In genomic region chr14:22998324-22999012, GRCh38 we compare ENCODE assay signal across 20 cellular contexts. TPM values are rescaled to one million over a fixed set of nuclear protein-coding genes. Genes with fewer than 3 reads are reported as not detected.
DNase-seq lines count a peak whose midpoint lies in the region; ATAC-seq and TF ChIP-seq lines count a peak whose summit lies in the region.
"Had no signal": no experiment of that assay in that cellular context is flagged by ENCODE, and none has a peak within 500 bp of the region (broad histone marks: within the 10 kb centered on the region; RNA-seq: fewer than 3 reads in every experiment).

No MANE protein-coding gene starts in this region.

- H3K27ac Mint-ChIP-seq in activated CD4-positive, alpha-beta memory T cell treated with anti-CD3 and anti-CD28 coated beads for 36 hours, result no peak overlapping the region
- H3K27ac Mint-ChIP-seq: CD8-positive, alpha-beta memory T cell; GM23338 had no signal

- H3K4me3 Mint-ChIP-seq in activated CD4-positive, alpha-beta memory T cell treated with anti-CD3 and anti-CD28 coated beads for 36 hours, result no peak overlapping the region
- H3K4me3 Mint-ChIP-seq: CD8-positive, alpha-beta memory T cell; GM23338 had no signal

- no peaks in the 10 kb centered on the region for H3K27me3 ChIP-seq in AG04450 (ENCODE audit: control insufficient read depth, insufficient read depth, low read length)
- no peaks in the 10 kb centered on the region for H3K27me3 ChIP-seq in neuronal stem cell (ENCODE audit: control insufficient read depth in 3 of 3, insufficient read depth in 3 of 3, low read depth in 1 of 3, low read length in 3 of 3)
- H3K27me3 ChIP-seq: BLaER1 treated with 17β-estradiol and CSF1 and Interleukin-3, amounts not matched to agents 10 nM and 100 nM had no signal

- no peak overlapping the region for H3K23ac ChIP-seq in neuronal stem cell (ENCODE audit: low read depth, low read length, poor library complexity)

- H3K27me3 Mint-ChIP-seq in activated CD4-positive, alpha-beta memory T cell treated with anti-CD3 and anti-CD28 coated beads for 36 hours, result no peaks in the 10 kb centered on the region
- H3K27me3 Mint-ChIP-seq: CD8-positive, alpha-beta memory T cell had no signal

- no peak overlapping the region for H2AK5ac ChIP-seq in neuronal stem cell (ENCODE audit: low read depth, low read length)

- no peaks in the 10 kb centered on the region for H3K36me3 Mint-ChIP-seq in activated CD4-positive, alpha-beta memory T cell treated with anti-CD3 and anti-CD28 coated beads for 36 hours

- peaks cover 1 to 5% of the 10 kb centered on the region in 2 donors for H3K36me3 ChIP-seq in neuronal stem cell (replicated peaks in 1 of 2; ENCODE audit: control insufficient read depth in 2 of 2, insufficient read depth in 2 of 2, low read length in 2 of 2)

- H2BK5ac ChIP-seq in neuronal stem cell (ENCODE audit: low read length), result no peak overlapping the region

- no peak overlapping the region for H3K4me3 ChIP-seq in AG04450 (ENCODE audit: low read depth, low read length)
- no peak overlapping the region for H3K4me3 ChIP-seq in neuronal stem cell (ENCODE audit: low read length in 2 of 2)
- H3K4me3 ChIP-seq: BLaER1 treated with 17β-estradiol and CSF1 and Interleukin-3, amounts not matched to agents 10 nM and 100 nM; GM12878; GM23338 had no signal

- H2BK15ac ChIP-seq in neuronal stem cell (ENCODE audit: low read length), result no peak overlapping the region

- intact Hi-C loops in activated CD4-positive, alpha-beta memory T cell treated with anti-CD3 and anti-CD28 coated beads for 36 hours (cut with micrococcal nuclease), result no loop called here

- H3K14ac ChIP-seq in neuronal stem cell (ENCODE audit: low read length), result no peak overlapping the region

- H4K8ac ChIP-seq in neuronal stem cell (ENCODE audit: low read depth, low read length), result no peak overlapping the region

- no peaks in the 10 kb centered on the region for H3K9me3 Mint-ChIP-seq in activated CD4-positive, alpha-beta memory T cell treated with anti-CD3 and anti-CD28 coated beads for 36 hours
- H3K9me3 Mint-ChIP-seq: CD8-positive, alpha-beta memory T cell; GM23338 had no signal

- H2BK12ac ChIP-seq in neuronal stem cell (ENCODE audit: low read length), result no peak overlapping the region

- no peak for TF ChIP-seq POLR2A in erythroblast (IDR thresholded peaks at IDR 0.05; ENCODE audit: low read length)

- H3K18ac ChIP-seq in neuronal stem cell (ENCODE audit: low read length), result peak overlapping the region; percentile 25

- H3K9me3 ChIP-seq in AG04450 (ENCODE audit: control insufficient read depth, insufficient read depth, low read length), result no peaks in the 10 kb centered on the region
- no peaks in the 10 kb centered on the region for H3K9me3 ChIP-seq in neuronal stem cell (replicated peaks in 1 of 2; ENCODE audit: control insufficient read depth in 2 of 2, insufficient read depth in 1 of 2, low read depth in 1 of 2, low read length in 2 of 2)
- H3K9me3 ChIP-seq: BLaER1 treated with 17β-estradiol and CSF1 and Interleukin-3, amounts not matched to agents 10 nM and 100 nM had no signal

- H2BK120ac ChIP-seq in neuronal stem cell (ENCODE audit: low read depth, low read length), result no peak overlapping the region

- no CpG with 5 or more reads among the region's 16 CpGs for WGBS in neuronal stem cell (ENCODE audit: extremely low coverage in 2 of 2, insufficient read length in 2 of 2, insufficient replicate concordance in 1 of 2), 2 donors

- POLR2A ChIA-PET in AG04450 (lab: Yijun Ruan, JAX), result no interaction called here
- POLR2A ChIA-PET in activated CD4-positive, alpha-beta memory T cell treated with anti-CD3 and anti-CD28 coated beads for 36 hours (lab: Charles Lee), result no interaction called here

- H3K79me1 ChIP-seq in neuronal stem cell (ENCODE audit: low read depth, low read length), result no peaks in the 10 kb centered on the region

- CTCF ChIA-PET in AG04450 (lab: Charles Lee), result interaction anchor here (0.9 to 5.2 kb wide), 3 partner anchors 11 to 58 kb away, joined by 3 to 128 read pairs (median 6); no protein-coding TSS in a partner anchor
- CTCF ChIA-PET in activated CD4-positive, alpha-beta memory T cell treated with anti-CD3 and anti-CD28 coated beads for 36 hours (lab: Charles Lee), result interaction anchor here (1.0 to 18.3 kb wide), 4 partner anchors 9 to 62 kb away, joined by 3 to 839 read pairs (median 17); partner anchors contain the start of genes AJUBA and CDH24

- H4K91ac ChIP-seq in neuronal stem cell (ENCODE audit: low read depth, low read length, poor library complexity), result no peak overlapping the region

- peaks cover 9% of the 10 kb centered on the region for H3K4me1 Mint-ChIP-seq in activated CD4-positive, alpha-beta memory T cell treated with anti-CD3 and anti-CD28 coated beads for 36 hours (ENCODE audit: low read depth)

- no peak for ATAC-seq in GM19395 (IDR thresholded peaks at IDR 0.05; ENCODE audit: unreplicated experiment)
- ATAC-seq: GM12878, GM23338 had no signal

- DNase-seq in NCI-H524 (lab: John Stamatoyannopoulos, UW), result peak; percentile 32 to 61
- DNase-seq in NCI-H524 treated with DMSO at 0.1 percent for 48 hours (lab: John Stamatoyannopoulos, UW), result no peak
- DNase-seq in AG04450 (ENCODE audit: low read depth, low spot score), result no peak
- peak; percentile 43 to 45 for DNase-seq in erythroblast (lab: John Stamatoyannopoulos, UW)
- DNase-seq in neuronal stem cell (ENCODE audit: low spot score), result no peak
- no peak for DNase-seq in NCI-H69 (lab: John Stamatoyannopoulos, UW)
- no peak for DNase-seq in activated CD4-positive, alpha-beta memory T cell treated with anti-CD3 and anti-CD28 coated beads for 36 hours
- DNase-seq: 8988T; CD8-positive, alpha-beta memory T cell; GDM1; NCI-H1048; NCI-H1436 treated with DMSO at 0.1 percent for 48 hours; NCI-H2029 treated with DMSO at 0.1 percent for 48 hours had no signal

- 0 out of 2 replicates have a peak, but pooled peaks have one; percentile 1 for TF ChIP-seq CTCF in AG04450 (IDR thresholded peaks at IDR 0.05; ENCODE audit: low read depth, low read length)

- H3K4me2 ChIP-seq in neuronal stem cell (ENCODE audit: insufficient read depth, low read length, poor library complexity, severe bottlenecking), result no peak overlapping the region
- H3K4me2 ChIP-seq: GM23338, KMS-11 had no signal

- H3K4ac ChIP-seq in neuronal stem cell (ENCODE audit: low read length), result no peak overlapping the region

- H3K9ac ChIP-seq in neuronal stem cell (ENCODE audit: low read depth, low read length, poor library complexity), result no peak overlapping the region
- H3K9ac ChIP-seq: BLaER1 treated with 17β-estradiol and CSF1 and Interleukin-3, amounts not matched to agents 10 nM and 100 nM; KMS-11 had no signal

- H3K27ac ChIP-seq in AG04450 (ENCODE audit: low read depth, low read length) (peak overlapping the region; percentile 2), neuronal stem cell (replicated peaks; ENCODE audit: low read length) (no peak overlapping the region)
- H3K27ac ChIP-seq: BLaER1 treated with 17β-estradiol and CSF1 and Interleukin-3, amounts not matched to agents 10 nM and 100 nM; KMS-11 had no signal

- no peak overlapping the region for H2AFZ ChIP-seq in neuronal stem cell (ENCODE audit: low read length)
- H2AFZ ChIP-seq: GM23338 had no signal

- H3K4me1 ChIP-seq in neuronal stem cell (ENCODE audit: control insufficient read depth in 2 of 2, insufficient read depth in 1 of 2, low read depth in 1 of 2, low read length in 2 of 2), result peaks cover 0 to 4% of the 10 kb centered on the region in 2 donors

RNA-seq across cellular contexts. Expression of gene C14orf93, which starts 11.5 kb away (rescaled TPM):
- 7.8 and 8.4 TPM in 2 replicates for polyA plus RNA-seq in AG04450 (2011; rRNA removed)
- 9.9 and 18.3 TPM in 2 replicates for polyA minus RNA-seq in AG04450 (2011; rRNA and poly(A)+ RNA removed)
- polyA plus RNA-seq in neuronal stem cell (2013, experiment 1 of 2), result 7.0 TPM
- 6.1 TPM for polyA plus RNA-seq in neuronal stem cell (2013, experiment 2 of 2)
- total RNA-seq in activated CD4-positive, alpha-beta memory T cell treated with anti-CD3 and anti-CD28 coated beads for 36 hours, result 10 to 100 TPM in 1 of 2 experiments, 1 to 10 TPM in 1; 7.5 to 10.8 TPM

RNA-seq across cellular contexts. Expression of gene AJUBA, which starts 16.1 kb away (rescaled TPM):
- polyA plus RNA-seq in AG04450 (2011; rRNA removed), result 77.0 and 82.9 TPM in 2 replicates
- polyA minus RNA-seq in AG04450 (2011; rRNA and poly(A)+ RNA removed), result 121 and 131 TPM in 2 replicates
- 63.6 TPM for polyA plus RNA-seq in neuronal stem cell (2013, experiment 1 of 2)
- 64.1 TPM for polyA plus RNA-seq in neuronal stem cell (2013, experiment 2 of 2)
- total RNA-seq in activated CD4-positive, alpha-beta memory T cell treated with anti-CD3 and anti-CD28 coated beads for 36 hours, result 1 to 10 TPM; 1.5 to 1.7 TPM

RNA-seq across cellular contexts. Expression of gene PSMB5, which starts 36.2 kb away (rescaled TPM):
- polyA plus RNA-seq in AG04450 (2011; rRNA removed), result 282 and 292 TPM in 2 replicates
- 170 and 211 TPM in 2 replicates for polyA minus RNA-seq in AG04450 (2011; rRNA and poly(A)+ RNA removed)
- 136 TPM for polyA plus RNA-seq in neuronal stem cell (2013, experiment 1 of 2)
- polyA plus RNA-seq in neuronal stem cell (2013, experiment 2 of 2), result 135 TPM
- total RNA-seq in activated CD4-positive, alpha-beta memory T cell treated with anti-CD3 and anti-CD28 coated beads for 36 hours, result 100 to 1,000 TPM; 116 to 119 TPM

RNA-seq across cellular contexts. Expression of gene HAUS4, which starts 41.6 kb away (rescaled TPM):
- polyA plus RNA-seq in AG04450 (2011; rRNA removed), result 22.7 and 25.4 TPM in 2 replicates
- 11.1 and 18.0 TPM in 2 replicates for polyA minus RNA-seq in AG04450 (2011; rRNA and poly(A)+ RNA removed)
- polyA plus RNA-seq in neuronal stem cell (2013, experiment 1 of 2), result 59.1 TPM
- polyA plus RNA-seq in neuronal stem cell (2013, experiment 2 of 2), result 60.9 TPM
- total RNA-seq in activated CD4-positive, alpha-beta memory T cell treated with anti-CD3 and anti-CD28 coated beads for 36 hours, result 10 to 100 TPM; 84.4 to 86.6 TPM

RNA-seq across cellular contexts. Expression of gene PSMB11, which starts 43.5 kb away (rescaled TPM):
- not detected in 2 replicates for polyA plus RNA-seq in AG04450 (2011; rRNA removed)
- not detected in 2 replicates for polyA minus RNA-seq in AG04450 (2011; rRNA and poly(A)+ RNA removed)
- polyA plus RNA-seq in neuronal stem cell (2013, experiment 1 of 2), result not detected
- not detected for polyA plus RNA-seq in neuronal stem cell (2013, experiment 2 of 2)
- not detected for total RNA-seq in activated CD4-positive, alpha-beta memory T cell treated with anti-CD3 and anti-CD28 coated beads for 36 hours
- total RNA-seq: CD8-positive, alpha-beta memory T cell; GM12878; MCF 10A; NCI-H460 had no signal
- polyA plus RNA-seq: CD8-positive, alpha-beta memory T cell; GM12878; GM23338 had no signal

Comparison
In these comparisons a context has a peak if more than half of its experiments do, and no peak if none do; other contexts are left out.
1. DNase-seq: peak in NCI-H524 (2 of 2) and erythroblast (2 of 2); none in NCI-H524 treated with DMSO at 0.1 percent for 48 hours (single experiment), AG04450 (single experiment), neuronal stem cell (single experiment), NCI-H69 (single experiment) and activated CD4-positive, alpha-beta memory T cell treated with anti-CD3 and anti-CD28 coated beads for 36 hours (single experiment).